Comparison of ENCODE assay signal across 8 cellular contexts in the genomic region with DNA sequence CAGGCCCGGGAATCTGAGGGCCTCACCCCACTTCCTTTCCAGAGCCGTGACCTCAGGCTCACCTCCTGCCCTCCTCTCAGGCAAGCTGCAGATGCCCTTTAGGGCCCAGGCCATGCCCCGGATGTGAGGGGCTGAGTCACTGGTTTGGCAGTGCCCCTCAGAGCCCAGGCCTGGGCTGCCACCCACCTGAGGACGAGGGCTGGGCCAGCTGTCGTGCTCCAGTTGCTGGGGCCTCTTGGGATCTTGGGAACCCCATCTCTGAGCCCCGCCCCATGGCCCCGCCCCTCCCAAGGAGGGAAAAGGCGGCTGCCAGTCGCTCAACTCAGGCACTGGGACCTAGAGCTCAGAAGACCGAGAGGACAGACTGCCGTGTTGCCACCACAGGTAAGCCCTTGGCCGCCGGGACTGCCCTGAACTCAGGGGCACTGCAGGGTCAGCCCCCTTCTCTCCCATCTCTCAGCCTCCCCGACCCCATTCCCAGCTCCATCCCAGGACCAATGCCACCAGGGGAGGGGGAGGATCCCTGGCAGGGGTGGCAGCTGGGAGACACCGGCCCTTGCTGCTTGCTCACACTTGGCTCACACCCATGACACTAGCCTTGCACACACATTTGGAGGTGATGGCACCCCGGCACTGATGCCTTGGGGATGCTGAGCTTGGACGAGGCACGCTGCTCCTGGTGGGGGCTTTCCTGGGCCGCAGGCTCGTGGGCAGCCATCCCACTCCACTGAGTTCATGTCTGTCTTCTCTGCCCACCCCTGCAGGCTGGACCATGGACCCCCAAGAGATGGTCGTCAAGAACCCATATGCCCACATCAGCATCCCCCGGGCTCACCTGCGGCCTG. TPM values are rescaled to one million over a fixed set of nuclear protein-coding genes. Genes with fewer than 3 reads are reported as not detected.
DNase-seq lines count a peak whose midpoint lies in the region; ATAC-seq and TF ChIP-seq lines count a peak whose summit lies in the region.

A gene with protein sequence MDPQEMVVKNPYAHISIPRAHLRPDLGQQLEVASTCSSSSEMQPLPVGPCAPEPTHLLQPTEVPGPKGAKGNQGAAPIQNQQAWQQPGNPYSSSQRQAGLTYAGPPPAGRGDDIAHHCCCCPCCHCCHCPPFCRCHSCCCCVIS (plus strand): TSS at position 325 of the 845 bp plus-strand sequence. CDS start 448 bp downstream, at position 773.

- no peak for ATAC-seq in activated T-helper 17 cell treated with anti-CD3 and anti-CD28 coated beads, Interleukin-2, amount 50 U/mL, for 72 hours (replicated peaks)
- ATAC-seq in HG03442 (IDR thresholded peaks at IDR 0.05; ENCODE audit: unreplicated experiment) (no peak), foreskin keratinocyte (no peak)

- H3K27me3 ChIP-seq in kidney epithelial cell (ENCODE audit: control insufficient read depth, insufficient read depth, low read length) (peaks cover 19% of the 10 kb centered on the region), testis (no peaks in the 10 kb centered on the region), foreskin keratinocyte (peaks cover 3% of the 10 kb centered on the region)

- intact Hi-C loops in activated CD4-positive, alpha-beta T cell treated with anti-CD3 and anti-CD28 coated beads, Interleukin-2, amount 10 ng/mL, durations not matched to agents 24 days and 14 days (cut with micrococcal nuclease), result no loop called here
- intact Hi-C loops in testis (cut with DNase I; ENCODE audit: low total_unique reads), result loop anchor here (10.0 kb wide), 1 partner anchor 110 kb away; a partner anchor contains a TSS

- H3K36me3 ChIP-seq in kidney epithelial cell (ENCODE audit: control insufficient read depth, insufficient read depth, low read length), result no peaks in the 10 kb centered on the region
- no peaks in the 10 kb centered on the region for H3K36me3 ChIP-seq in testis (ENCODE audit: low read depth, missing control alignments)

- peak; percentile 75 for DNase-seq in activated CD4-positive, alpha-beta T cell treated with anti-CD3 and anti-CD28 coated beads, Interleukin-2, amount 10 ng/mL, durations not matched to agents 24 days and 14 days
- no peak for DNase-seq in activated CD4-positive, alpha-beta T cell treated with anti-CD3 and anti-CD28 coated beads, Interleukin-2, amount 50 U/mL, for 4 hours
- DNase-seq in kidney epithelial cell (ENCODE audit: low read depth) (no peak), testis (no peak), foreskin keratinocyte (no peak), GM19238 (ENCODE audit: insufficient read length, low spot score) (no peak)

- peak within 1 kb of the TSS; percentile 90 for H3K27ac Mint-ChIP-seq in activated CD4-positive, alpha-beta T cell treated with anti-CD3 and anti-CD28 coated beads, Interleukin-2, amount 10 ng/mL, durations not matched to agents 24 days and 14 days
- no peak within 1 kb of the TSS for H3K27ac Mint-ChIP-seq in activated T-helper 17 cell treated with anti-CD3 and anti-CD28 coated beads, Interleukin-2, amount 50 U/mL, for 72 hours

- no peaks in the 10 kb centered on the region for H3K9me3 Mint-ChIP-seq in activated CD4-positive, alpha-beta T cell treated with anti-CD3 and anti-CD28 coated beads, Interleukin-2, amount 10 ng/mL, durations not matched to agents 24 days and 14 days
- no peaks in the 10 kb centered on the region for H3K9me3 Mint-ChIP-seq in activated T-helper 17 cell treated with anti-CD3 and anti-CD28 coated beads, Interleukin-2, amount 50 U/mL, for 72 hours

- no peak for TF ChIP-seq POLR2A in testis (IDR thresholded peaks at IDR 0.05)

- H3K36me3 Mint-ChIP-seq in activated CD4-positive, alpha-beta T cell treated with anti-CD3 and anti-CD28 coated beads, Interleukin-2, amount 10 ng/mL, durations not matched to agents 24 days and 14 days (ENCODE audit: low read depth), result no peaks in the 10 kb centered on the region
- no peaks in the 10 kb centered on the region for H3K36me3 Mint-ChIP-seq in activated T-helper 17 cell treated with anti-CD3 and anti-CD28 coated beads, Interleukin-2, amount 50 U/mL, for 72 hours (ENCODE audit: low read depth)

- H3K4me3 Mint-ChIP-seq in activated CD4-positive, alpha-beta T cell treated with anti-CD3 and anti-CD28 coated beads, Interleukin-2, amount 10 ng/mL, durations not matched to agents 24 days and 14 days, result peak within 1 kb of the TSS; percentile 88
- H3K4me3 Mint-ChIP-seq in activated T-helper 17 cell treated with anti-CD3 and anti-CD28 coated beads, Interleukin-2, amount 50 U/mL, for 72 hours, result peak within 1 kb of the TSS; percentile 71

- H3K4me1 Mint-ChIP-seq in activated CD4-positive, alpha-beta T cell treated with anti-CD3 and anti-CD28 coated beads, Interleukin-2, amount 10 ng/mL, durations not matched to agents 24 days and 14 days, result peaks cover 6% of the 10 kb centered on the region
- peaks cover 5% of the 10 kb centered on the region for H3K4me1 Mint-ChIP-seq in activated T-helper 17 cell treated with anti-CD3 and anti-CD28 coated beads, Interleukin-2, amount 50 U/mL, for 72 hours

- 55 to 68% methylated on average over 6 to 21 of the region's 23 CpGs for WGBS in testis, 2 donors

- H3K4me1 ChIP-seq in testis, result peaks cover 28% of the 10 kb centered on the region
- H3K4me1 ChIP-seq in foreskin keratinocyte, result peaks cover 8% of the 10 kb centered on the region

- no peak for TF ChIP-seq CTCF in kidney epithelial cell (IDR thresholded peaks at IDR 0.05; ENCODE audit: insufficient read depth, low read length, poor library complexity, severe bottlenecking)
- no peak for TF ChIP-seq CTCF in testis (IDR thresholded peaks at IDR 0.05)
- no peak for TF ChIP-seq CTCF in foreskin keratinocyte (conservative IDR thresholded peaks at IDR 0.05)

- peaks cover 2% of the 10 kb centered on the region for H3K27me3 Mint-ChIP-seq in activated CD4-positive, alpha-beta T cell treated with anti-CD3 and anti-CD28 coated beads, Interleukin-2, amount 10 ng/mL, durations not matched to agents 24 days and 14 days
- peaks cover 3% of the 10 kb centered on the region for H3K27me3 Mint-ChIP-seq in activated T-helper 17 cell treated with anti-CD3 and anti-CD28 coated beads, Interleukin-2, amount 50 U/mL, for 72 hours

- H3K9me3 ChIP-seq in testis, result no peaks in the 10 kb centered on the region

- H3K27ac ChIP-seq in testis (no peak within 1 kb of the TSS), foreskin keratinocyte (no peak within 1 kb of the TSS)

- peak within 1 kb of the TSS; percentile 83 for H3K4me3 ChIP-seq in kidney epithelial cell (ENCODE audit: low read depth, low read length)
- H3K4me3 ChIP-seq in testis, result peak within 1 kb of the TSS; percentile 56 to 76

RNA-seq across cellular contexts. Expression of the gene that starts here (rescaled TPM):
- 0.54 and 0.68 TPM in 2 replicates for total RNA-seq in activated CD4-positive, alpha-beta T cell treated with anti-CD3 and anti-CD28 coated beads, Interleukin-2, amount 10 ng/mL, durations not matched to agents 24 days and 14 days
- under 1 TPM; 0.32 to 0.40 TPM for total RNA-seq in activated T-helper 17 cell treated with anti-CD3 and anti-CD28 coated beads, Interleukin-2, amount 50 U/mL, for 72 hours
- total RNA-seq in kidney epithelial cell (2.1 and 3.8 TPM in 2 replicates), testis (1 to 10 TPM; 3.7 to 5.6 TPM), foreskin keratinocyte (0.92 and 1.2 TPM in 2 replicates)
- polyA plus RNA-seq in testis (ENCODE audit: insufficient read depth, low read depth, low replicate concordance) (3.0 TPM), foreskin keratinocyte (1.0 and 1.4 TPM in 2 replicates)

Comparison
In these comparisons a context has a peak if more than half of its experiments do, and no peak if none do; other contexts are left out.
1. Peak in DNase-seq in activated CD4-positive, alpha-beta T cell treated with anti-CD3 and anti-CD28 coated beads, Interleukin-2, amount 10 ng/mL, durations not matched to agents 24 days and 14 days; RNA of the gene not detected or under 1 TPM.